20 cellular contexts compared by ENCODE assay signal in the genomic region with DNA sequence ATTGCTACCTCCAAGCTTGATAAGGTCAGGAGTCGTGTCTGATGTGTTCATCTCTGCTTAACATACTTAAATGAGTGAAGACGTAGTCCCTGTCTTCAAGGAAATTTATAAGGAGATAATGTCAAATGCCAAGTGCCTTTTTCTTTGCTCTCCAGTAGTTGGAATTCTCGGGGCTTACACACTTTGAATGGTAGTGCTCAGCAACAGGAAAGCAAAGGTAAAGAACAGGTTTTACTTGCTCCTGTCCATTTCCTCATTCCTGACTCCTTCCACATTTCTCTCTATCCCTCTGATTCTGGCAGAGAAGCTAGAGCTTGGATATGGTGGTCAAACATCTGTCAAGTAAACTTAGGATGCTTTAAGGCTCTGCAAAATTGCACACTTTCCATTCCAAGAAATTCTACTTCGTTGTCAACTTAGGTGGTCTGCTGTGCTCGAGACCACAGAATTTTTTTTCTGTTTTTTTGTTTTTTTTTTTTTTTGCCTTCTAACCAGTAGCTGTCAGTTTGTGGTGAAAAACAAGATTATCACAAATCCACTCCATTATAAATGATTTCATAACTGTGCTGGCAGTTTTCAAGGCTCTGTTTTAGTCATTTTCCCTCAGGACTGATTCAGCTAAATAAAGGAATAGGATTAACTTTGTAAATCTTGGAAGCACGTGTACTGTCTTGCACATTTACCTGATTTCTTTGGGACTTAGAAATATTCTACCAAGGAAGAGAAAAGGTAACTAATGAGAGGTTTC.
DNase-seq lines count a peak whose midpoint lies in the region; ATAC-seq and TF ChIP-seq lines count a peak whose summit lies in the region.
"Had no signal": no experiment of that assay in that cellular context is flagged by ENCODE, and none has a peak within 500 bp of the region (broad histone marks: within the 10 kb centered on the region; RNA-seq: fewer than 3 reads in every experiment).

No MANE protein-coding gene starts in this region.

- DNase-seq in HCT116 (ENCODE audit: low read depth, low spot score) = no peak
- no peak for DNase-seq in RWPE2 (ENCODE audit: low spot score)
- DNase-seq in foreskin keratinocyte = peak; percentile 51 to 77
- DNase-seq in prostate gland (ENCODE audit: low spot score) = peak; percentile 25
- no peak for DNase-seq in effector CD4-positive, alpha-beta T cell
- DNase-seq: activated naive CD4-positive, alpha-beta T cell treated with anti-CD3 and anti-CD28 coated beads, Interleukin-2, amount 10 ng/mL, durations not matched to agents 7 days and 5 days; MM.1S; natural killer cell; NCI-H1694; NCI-H446; NK-92 treated with Interleukin-12 subunit alpha and Interleukin-12 subunit beta, amount 100 ng/mL, for 24 hours; posterior cingulate gyrus; RPMI8226; stimulated activated CD4-positive, alpha-beta T cell treated with anti-CD3 and anti-CD28 coated beads, Interleukin-4, amount 100 ng/mL, for 4 hours; SW 1271 had no signal

- TF ChIP-seq CTCF in HCT116 (IDR thresholded peaks at IDR 0.05 in 2 of 3, conservative IDR thresholded peaks at IDR 0.05 in 1 of 3; ENCODE audit: borderline replicate concordance in 1 of 3, insufficient read depth in 1 of 3, low read depth in 2 of 3, low read length in 2 of 3) = no peak
- no peak for TF ChIP-seq CTCF in RWPE2 (IDR thresholded peaks at IDR 0.05; ENCODE audit: poor library complexity, severe bottlenecking)
- no peak for TF ChIP-seq CTCF in foreskin keratinocyte (conservative IDR thresholded peaks at IDR 0.05)
- TF ChIP-seq CTCF in prostate gland (IDR thresholded peaks at IDR 0.05) = no peak

- no peak overlapping the region for H2AFZ ChIP-seq in HCT116 (ENCODE audit: low read depth, low read length, poor library complexity, severe bottlenecking)

- intact Hi-C loops in HCT116 (cut with micrococcal nuclease) = no loop called here
- intact Hi-C loops in prostate gland (cut with DNase I) = no loop called here

- H3K4me1 ChIP-seq in HCT116 (ENCODE audit: control insufficient read depth in 1 of 2, insufficient read depth in 2 of 2, low read length in 2 of 2) = peaks cover 0 to 8% of the 10 kb centered on the region in 2 experiments; a peak in 1 of 4 replicates
- no peaks in the 10 kb centered on the region for H3K4me1 ChIP-seq in RWPE2 (ENCODE audit: insufficient read depth, poor library complexity, severe bottlenecking)
- H3K4me1 ChIP-seq in foreskin keratinocyte = peaks cover 22% of the 10 kb centered on the region
- H3K4me1 ChIP-seq in prostate gland (replicated peaks) = no peaks in the 10 kb centered on the region

- no peaks in the 10 kb centered on the region for H3K9me2 ChIP-seq in HCT116 (ENCODE audit: insufficient read depth)

- TF ChIP-seq RAD21 in HCT116 (IDR thresholded peaks at IDR 0.05; ENCODE audit: low read depth) = no peak

- no peak overlapping the region for H3K4me3 ChIP-seq in HCT116 (replicated peaks in 1 of 2; ENCODE audit: low read depth in 1 of 2, low read length in 2 of 2)
- H3K4me3 ChIP-seq in RWPE2 (ENCODE audit: severe bottlenecking) = no peak overlapping the region
- H3K4me3 ChIP-seq in prostate gland = no peak overlapping the region
- H3K4me3 ChIP-seq: lung had no signal

- no peaks in the 10 kb centered on the region for H3K9me3 ChIP-seq in HCT116 (ENCODE audit: control insufficient read depth in 1 of 2, insufficient read depth in 1 of 2, low read depth in 1 of 2, low read length in 2 of 2)
- no peaks in the 10 kb centered on the region for H3K9me3 ChIP-seq in RWPE2 (ENCODE audit: severe bottlenecking)
- H3K9me3 ChIP-seq in prostate gland = no peaks in the 10 kb centered on the region

- TF ChIP-seq POLR2A in HCT116 (IDR thresholded peaks at IDR 0.05; ENCODE audit: borderline replicate concordance, extremely low read depth, insufficient read depth, insufficient read length) = no peak
- no peak for TF ChIP-seq POLR2A in prostate gland (IDR thresholded peaks at IDR 0.05)

- WGBS in prostate gland = 36% methylated on average over 6 of the region's 6 CpGs

- no peak for ATAC-seq in HCT116
- peak; percentile 31; the same call in 1 of the 3 replicates for ATAC-seq in RWPE2 (ENCODE audit: low read depth)
- peak; percentile 86 for ATAC-seq in foreskin keratinocyte
- no peak for ATAC-seq in HG03159 (IDR thresholded peaks at IDR 0.05; ENCODE audit: unreplicated experiment)
- no peak for ATAC-seq in HG02642 (IDR thresholded peaks at IDR 0.05; ENCODE audit: poor library complexity, unreplicated experiment)
- no peak for ATAC-seq in HG02938 (IDR thresholded peaks at IDR 0.05; ENCODE audit: unreplicated experiment)
- ATAC-seq: HepG2, natural killer cell had no signal

- H3K9ac ChIP-seq in HCT116 (ENCODE audit: low read length) = no peak overlapping the region

- H3K36me3 ChIP-seq in HCT116 (ENCODE audit: control insufficient read depth in 1 of 2, insufficient read depth in 2 of 2, low read length in 2 of 2) = peaks cover 0 to 2% of the 10 kb centered on the region in 2 experiments; a peak in 1 of 4 replicates
- H3K36me3 ChIP-seq in RWPE2 (ENCODE audit: low read depth) = no peaks in the 10 kb centered on the region
- H3K36me3 ChIP-seq in prostate gland = no peaks in the 10 kb centered on the region

- CTCF ChIA-PET in HCT116 (lab: Charles Lee) = no interaction called here

- POLR2A ChIA-PET in HCT116 (lab: Charles Lee) = no interaction called here

- H3K79me2 ChIP-seq in HCT116 (ENCODE audit: insufficient read depth, low read length) = no peaks in the 10 kb centered on the region

- H3K27ac ChIP-seq in HCT116 (ENCODE audit: low read depth, low read length) (no peak overlapping the region), RWPE2 (ENCODE audit: poor library complexity, severe bottlenecking) (no peak overlapping the region), foreskin keratinocyte (no peak overlapping the region), prostate gland (no peak overlapping the region)

- peak overlapping the region; percentile 16; the same call in 1 of the 2 replicates for H3K4me2 ChIP-seq in HCT116 (ENCODE audit: low read length)

- H4K20me1 ChIP-seq in HCT116 (ENCODE audit: insufficient read depth) = no peaks in the 10 kb centered on the region

- H3K27me3 ChIP-seq in HCT116 (ENCODE audit: insufficient read depth, low read length) (no peaks in the 10 kb centered on the region), RWPE2 (ENCODE audit: insufficient read depth, poor library complexity, severe bottlenecking) (no peaks in the 10 kb centered on the region), foreskin keratinocyte (no peaks in the 10 kb centered on the region), prostate gland (replicated peaks; ENCODE audit: insufficient read depth) (no peaks in the 10 kb centered on the region)

- BruUV-seq in HCT116 (replicated peaks; lab: Mats Ljungman, UMichigan) = no TSS peak

- RAD21 ChIA-PET in HCT116 (lab: Charles Lee; ENCODE audit: low non-redundant PET in 1 of 2, low total read pairs in 2 of 2, uncharacterized antibody in 2 of 2, unreplicated experiment in 2 of 2) = no interaction called here

TF ChIP-seq in HCT116, 20 proteins besides CTCF, POLR2A, EP300 and RAD21:
- TF ChIP-seq ELF1 (IDR thresholded peaks at IDR 0.05; ENCODE audit: borderline replicate concordance, low read depth) (peak; percentile 18; the same call in 1 of the 2 replicates), POLR2AphosphoS5 (IDR thresholded peaks at IDR 0.05; ENCODE audit: low read depth, low read length) (no peak), FOSL1 (IDR thresholded peaks at IDR 0.05; ENCODE audit: low read depth) (no peak), SIN3A (IDR thresholded peaks at IDR 0.05; ENCODE audit: low read depth) (no peak), MAX (IDR thresholded peaks at IDR 0.05) (no peak), SP1 (IDR thresholded peaks at IDR 0.05; ENCODE audit: low read depth) (peak; percentile 19; the same call in 1 of the 2 replicates)

Comparison
In these comparisons a context has a peak if more than half of its experiments do, and no peak if none do; other contexts are left out.
1. ATAC-seq: peak in RWPE2 (single experiment) and foreskin keratinocyte (single experiment); none in HCT116 (single experiment), HG03159 (single experiment), HG02642 (single experiment) and HG02938 (single experiment).
2. DNase-seq: peak in foreskin keratinocyte (2 of 2) and prostate gland (single experiment); none in HCT116 (single experiment), RWPE2 (single experiment) and effector CD4-positive, alpha-beta T cell (single experiment).